In genomic region chr18:44246001-44246400, GRCh38 we compare ENCODE assay signal across 27 cellular contexts.
DNase-seq lines count a peak whose midpoint lies in the region; ATAC-seq, FAIRE-seq and TF ChIP-seq lines count a peak whose summit lies in the region.
"Had no signal": no experiment of that assay in that cellular context is flagged by ENCODE, and none has a peak within 500 bp of the region (broad histone marks: within the 10 kb centered on the region; RNA-seq: fewer than 3 reads in every experiment).

No MANE protein-coding gene starts in this region.

- H3K27ac ChIP-seq in GM12878 (ENCODE audit: control insufficient read depth, insufficient read depth) = no peak overlapping the region
- H3K27ac ChIP-seq: BLaER1 treated with 17β-estradiol and CSF1 and Interleukin-3, amounts not matched to agents 10 nM and 100 nM; body of pancreas had no signal

- SMC1A ChIA-PET in GM12878 (lab: Charles Lee; ENCODE audit: uncharacterized antibody, unreplicated experiment) = no interaction called here

- WGBS in GM12878 (ENCODE audit: insufficient coverage, insufficient replicate concordance, low lambda C conversion rate, missing lambda C conversion rate) = 17% methylated on average over 2 of the region's 2 CpGs

- no peak for ATAC-seq in GM12878
- peak; percentile 28 for ATAC-seq in stimulated activated effector memory CD8-positive, alpha-beta T cell treated with anti-CD3 and anti-CD28 coated beads, Interleukin-12 subunit alpha, Interleukin-12 subunit beta, amount 100 ng/mL, for 72 hours
- ATAC-seq in GM18873 (IDR thresholded peaks at IDR 0.05; ENCODE audit: low FRiP score, unreplicated experiment) = no peak
- ATAC-seq in HG03095 (IDR thresholded peaks at IDR 0.05; ENCODE audit: unreplicated experiment) = no peak
- ATAC-seq: body of pancreas; left colon; naive thymus-derived CD8-positive, alpha-beta T cell; Right ventricle myocardium inferior had no signal

- TF ChIP-seq CTCF in NB4 (IDR thresholded peaks at IDR 0.05; ENCODE audit: low read depth, low read length) (no peak), GM12878 (IDR thresholded peaks at IDR 0.05 in 2 of 3, conservative IDR thresholded peaks at IDR 0.05 in 1 of 3; ENCODE audit: control insufficient read depth in 2 of 3, extremely low read depth in 1 of 3, insufficient read depth in 1 of 3, low read depth in 3 of 3, low read length in 3 of 3) (no peak)

- RAD21 ChIA-PET in GM12878 (lab: Charles Lee; ENCODE audit: unreplicated experiment) = no interaction called here

- H3K4me3 ChIP-seq in NB4 (ENCODE audit: low read depth, low read length) (no peak overlapping the region), GM12878 (no peak overlapping the region)
- H3K4me3 ChIP-seq: BLaER1 treated with 17β-estradiol and CSF1 and Interleukin-3, amounts not matched to agents 10 nM and 100 nM; body of pancreas had no signal

- POLR2A ChIA-PET in GM12878 (lab: Charles Lee) = no interaction called here

- H2AFZ ChIP-seq in GM12878 (ENCODE audit: control insufficient read depth, low read depth, low read length) = no peak overlapping the region

- H3K9me3 ChIP-seq in GM12878 (replicated peaks; ENCODE audit: control insufficient read depth, insufficient read depth, low read length) = no peaks in the 10 kb centered on the region
- H3K9me3 ChIP-seq: body of pancreas had no signal

- no peaks in the 10 kb centered on the region for H3K36me3 ChIP-seq in GM12878 (ENCODE audit: control insufficient read depth in 2 of 2, insufficient read depth in 2 of 2, low read length in 1 of 2)
- H3K36me3 ChIP-seq: BLaER1 treated with 17β-estradiol and CSF1 and Interleukin-3, amounts not matched to agents 10 nM and 100 nM had no signal

- intact Hi-C loops in GM12878 (cut with micrococcal nuclease; ENCODE audit: unreplicated experiment) = no loop called here

- CTCF ChIA-PET in GM12878 (lab: Yijun Ruan, JAX) = no interaction called here

- no peaks in the 10 kb centered on the region for H3K27me3 ChIP-seq in GM12878 (replicated peaks in 1 of 2; ENCODE audit: control insufficient read depth in 2 of 2, insufficient read depth in 2 of 2, low read length in 1 of 2)
- H3K27me3 ChIP-seq: BLaER1 treated with 17β-estradiol and CSF1 and Interleukin-3, amounts not matched to agents 10 nM and 100 nM; body of pancreas had no signal

- no peaks in the 10 kb centered on the region for H3K36me3 Mint-ChIP-seq in stimulated activated effector memory CD8-positive, alpha-beta T cell treated with anti-CD3 and anti-CD28 coated beads, Interleukin-12 subunit alpha, Interleukin-12 subunit beta, amount 100 ng/mL, for 72 hours
- H3K36me3 Mint-ChIP-seq: activated naive CD8-positive, alpha-beta T cell treated with anti-CD3 and anti-CD28 coated beads for 36 hours; IgD-negative memory B cell; mesothelial cell of epicardium; naive thymus-derived CD8-positive, alpha-beta T cell had no signal

- TF ChIP-seq EP300 in GM12878 (IDR thresholded peaks at IDR 0.05; ENCODE audit: borderline replicate concordance in 1 of 2, control insufficient read depth in 1 of 2, low read depth in 2 of 2, low read length in 2 of 2) = no peak

- no peak overlapping the region for H3K9ac ChIP-seq in GM12878 (ENCODE audit: control insufficient read depth, insufficient read depth, low read length)
- H3K9ac ChIP-seq: BLaER1 treated with 17β-estradiol and CSF1 and Interleukin-3, amounts not matched to agents 10 nM and 100 nM had no signal

- no peaks in the 10 kb centered on the region for H3K4me1 ChIP-seq in GM12878 (ENCODE audit: control insufficient read depth, insufficient read depth, low read length)
- H3K4me1 ChIP-seq: BLaER1 treated with 17β-estradiol and CSF1 and Interleukin-3, amounts not matched to agents 10 nM and 100 nM; body of pancreas had no signal

- in situ Hi-C loops in GM12878 (cut with MboI) = no loop called here

- H4K20me1 ChIP-seq in GM12878 (ENCODE audit: control insufficient read depth, insufficient read depth) = no peaks in the 10 kb centered on the region
- H4K20me1 ChIP-seq: BLaER1 treated with 17β-estradiol and CSF1 and Interleukin-3, amounts not matched to agents 10 nM and 100 nM had no signal

- H3K4me3 Mint-ChIP-seq in stimulated activated effector memory CD8-positive, alpha-beta T cell treated with anti-CD3 and anti-CD28 coated beads, Interleukin-12 subunit alpha, Interleukin-12 subunit beta, amount 100 ng/mL, for 72 hours = no peak overlapping the region
- H3K4me3 Mint-ChIP-seq: activated naive CD8-positive, alpha-beta T cell treated with anti-CD3 and anti-CD28 coated beads for 36 hours; H9; IgD-negative memory B cell; mesothelial cell of epicardium; naive thymus-derived CD8-positive, alpha-beta T cell; T-helper 2 cell treated with Interferon-gamma antibody and Interleukin-4, amounts not matched to agents 5 μg/mL and 100 μg/mL, for 36 hours had no signal

- no TSS peak for BruUV-seq in GM12878 (replicated peaks; lab: Mats Ljungman, UMichigan)

- H3K79me2 ChIP-seq in GM12878 (ENCODE audit: control insufficient read depth, insufficient read depth, low read length) = no peaks in the 10 kb centered on the region

- no peak overlapping the region for H3K27ac Mint-ChIP-seq in stimulated activated effector memory CD8-positive, alpha-beta T cell treated with anti-CD3 and anti-CD28 coated beads, Interleukin-12 subunit alpha, Interleukin-12 subunit beta, amount 100 ng/mL, for 72 hours
- H3K27ac Mint-ChIP-seq: activated naive CD8-positive, alpha-beta T cell treated with anti-CD3 and anti-CD28 coated beads for 36 hours; H9; IgD-negative memory B cell; mesothelial cell of epicardium; naive thymus-derived CD8-positive, alpha-beta T cell; T-helper 2 cell treated with Interferon-gamma antibody and Interleukin-4, amounts not matched to agents 5 μg/mL and 100 μg/mL, for 36 hours had no signal

- H3K4me2 ChIP-seq in GM12878 (ENCODE audit: control insufficient read depth, insufficient read depth) = no peak overlapping the region
- H3K4me2 ChIP-seq: BLaER1 treated with 17β-estradiol and CSF1 and Interleukin-3, amounts not matched to agents 10 nM and 100 nM had no signal

- TF ChIP-seq RAD21 in GM12878 (IDR thresholded peaks at IDR 0.05; ENCODE audit: insufficient read depth, low read depth, low read length) = no peak

- no peaks in the 10 kb centered on the region for H3K9me3 Mint-ChIP-seq in stimulated activated effector memory CD8-positive, alpha-beta T cell treated with anti-CD3 and anti-CD28 coated beads, Interleukin-12 subunit alpha, Interleukin-12 subunit beta, amount 100 ng/mL, for 72 hours
- H3K9me3 Mint-ChIP-seq: IgD-negative memory B cell; T-helper 2 cell treated with Interferon-gamma antibody and Interleukin-4, amounts not matched to agents 5 μg/mL and 100 μg/mL, for 36 hours had no signal

- TF ChIP-seq POLR2A in NB4 (IDR thresholded peaks at IDR 0.05; ENCODE audit: extremely low read depth, insufficient read length) = no peak
- TF ChIP-seq POLR2A in GM12878 (IDR thresholded peaks at IDR 0.05; ENCODE audit: low read depth, low read length) = no peak

- DNase-seq in NB4 (ENCODE audit: low read depth) (peak; percentile 1), GM12878 (ENCODE audit: low read depth, low spot score) (no peak), iPS-NIHi7 (ENCODE audit: extremely low spot score) (peak; percentile 18), SKM-1 (lab: John Stamatoyannopoulos, UW; ENCODE audit: unreplicated experiment) (no peak)
- no peak for DNase-seq in stimulated activated effector memory CD8-positive, alpha-beta T cell treated with anti-CD3 and anti-CD28 coated beads, Interleukin-12 subunit alpha, Interleukin-12 subunit beta, amount 100 ng/mL, for 72 hours (ENCODE audit: low spot score in 2 of 2)
- DNase-seq: activated CD4-positive, alpha-beta T cell treated with anti-CD3 and anti-CD28 coated beads for 4 hours; activated naive CD8-positive, alpha-beta T cell treated with anti-CD3 and anti-CD28 coated beads for 36 hours; activated T-cell treated with anti-CD3 and anti-CD28 coated beads for 4 hours; body of pancreas; DMS53; GDM1; H9; head of caudate nucleus; left colon; naive thymus-derived CD8-positive, alpha-beta T cell; NCI-H1417 treated with DMSO at 0.1 percent for 48 hours; NCI-H446 treated with DMSO at 0.1 percent for 48 hours; small intestine; trophoblast cell had no signal

- no peak for FAIRE-seq in GM12878 (lab: Jason Lieb, UNC)
- FAIRE-seq: endothelial cell of umbilical vein, small intestine had no signal

- H3K4me1 Mint-ChIP-seq in stimulated activated effector memory CD8-positive, alpha-beta T cell treated with anti-CD3 and anti-CD28 coated beads, Interleukin-12 subunit alpha, Interleukin-12 subunit beta, amount 100 ng/mL, for 72 hours = no peaks in the 10 kb centered on the region
- H3K4me1 Mint-ChIP-seq: activated naive CD8-positive, alpha-beta T cell treated with anti-CD3 and anti-CD28 coated beads for 36 hours; H9; mesothelial cell of epicardium; naive thymus-derived CD8-positive, alpha-beta T cell had no signal

TF ChIP-seq in GM12878, 131 proteins besides CTCF, POLR2A, EP300 and RAD21:
- no peak for TF ChIP-seq ZNF207 (IDR thresholded peaks at IDR 0.05; ENCODE audit: borderline replicate concordance)
- peak; percentile 47; the same call in 1 of the 2 replicates for TF ChIP-seq REST (IDR thresholded peaks at IDR 0.05; ENCODE audit: low read depth, low read length)

Comparison
In these comparisons a context has a peak if more than half of its experiments do, and no peak if none do; other contexts are left out.
1. DNase-seq: peak in NB4 (single experiment) and iPS-NIHi7 (single experiment); none in GM12878 (single experiment), stimulated activated effector memory CD8-positive, alpha-beta T cell treated with anti-CD3 and anti-CD28 coated beads, Interleukin-12 subunit alpha, Interleukin-12 subunit beta, amount 100 ng/mL, for 72 hours (0 of 2) and SKM-1 (single experiment).